ENCODE assay signal across 1 cellular context in the genomic region with DNA sequence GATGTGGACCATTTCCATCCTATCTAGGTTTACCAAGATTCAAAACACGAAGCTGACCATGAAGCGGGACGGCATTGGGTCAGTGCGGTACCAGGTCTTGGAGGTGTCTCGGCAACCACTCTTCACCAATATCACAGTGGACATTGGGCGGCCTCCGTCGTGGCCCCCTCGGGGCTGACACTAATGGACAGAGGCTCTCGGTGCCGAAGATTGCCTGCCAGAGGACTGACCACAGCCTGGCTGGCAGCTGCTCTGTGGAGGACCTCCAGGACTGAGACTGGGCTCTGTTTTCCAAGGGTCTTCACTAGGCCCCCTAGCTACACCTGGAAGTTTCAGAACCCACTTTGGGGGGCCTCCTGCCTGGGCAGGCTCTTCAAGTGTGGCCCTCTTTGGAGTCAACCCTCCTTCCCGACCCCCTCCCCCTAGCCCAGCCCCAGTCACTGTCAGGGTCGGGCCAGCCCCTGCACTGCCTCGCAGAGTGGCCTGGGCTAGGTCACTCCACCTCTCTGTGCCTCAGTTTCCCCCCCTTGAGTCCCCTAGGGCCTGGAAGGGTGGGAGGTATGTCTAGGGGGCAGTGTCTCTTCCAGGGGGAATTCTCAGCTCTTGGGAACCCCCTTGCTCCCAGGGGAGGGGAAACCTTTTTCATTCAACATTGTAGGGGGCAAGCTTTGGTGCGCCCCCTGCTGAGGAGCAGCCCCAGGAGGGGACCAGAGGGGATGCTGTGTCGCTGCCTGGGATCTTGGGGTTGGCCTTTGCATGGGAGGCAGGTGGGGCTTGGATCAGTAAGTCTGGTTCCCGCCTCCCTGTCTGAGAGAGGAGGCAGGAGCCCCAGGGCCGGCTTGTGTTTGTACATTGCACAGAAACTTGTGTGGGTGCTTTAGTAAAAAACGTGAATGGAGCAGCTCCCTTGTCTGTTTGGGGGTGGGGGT.
TF ChIP-seq lines count a peak whose summit lies in the region.

No MANE protein-coding gene starts in this region.

TF ChIP-seq in SK-N-SH, 30 proteins besides CTCF, POLR2A, EP300 and RAD21 (continued from another document):
- TF ChIP-seq, protein P1, sequence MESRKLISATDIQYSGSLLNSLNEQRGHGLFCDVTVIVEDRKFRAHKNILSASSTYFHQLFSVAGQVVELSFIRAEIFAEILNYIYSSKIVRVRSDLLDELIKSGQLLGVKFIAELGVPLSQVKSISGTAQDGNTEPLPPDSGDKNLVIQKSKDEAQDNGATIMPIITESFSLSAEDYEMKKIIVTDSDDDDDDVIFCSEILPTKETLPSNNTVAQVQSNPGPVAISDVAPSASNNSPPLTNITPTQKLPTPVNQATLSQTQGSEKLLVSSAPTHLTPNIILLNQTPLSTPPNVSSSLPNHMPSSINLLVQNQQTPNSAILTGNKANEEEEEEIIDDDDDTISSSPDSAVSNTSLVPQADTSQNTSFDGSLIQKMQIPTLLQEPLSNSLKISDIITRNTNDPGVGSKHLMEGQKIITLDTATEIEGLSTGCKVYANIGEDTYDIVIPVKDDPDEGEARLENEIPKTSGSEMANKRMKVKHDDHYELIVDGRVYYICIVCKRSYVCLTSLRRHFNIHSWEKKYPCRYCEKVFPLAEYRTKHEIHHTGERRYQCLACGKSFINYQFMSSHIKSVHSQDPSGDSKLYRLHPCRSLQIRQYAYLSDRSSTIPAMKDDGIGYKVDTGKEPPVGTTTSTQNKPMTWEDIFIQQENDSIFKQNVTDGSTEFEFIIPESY (IDR thresholded peaks at IDR 0.05; ENCODE audit: borderline replicate concordance, low read depth) = no peak
- TF ChIP-seq ELF1 (IDR thresholded peaks at IDR 0.05) = no peak
- TF ChIP-seq GABPA (IDR thresholded peaks at IDR 0.05; ENCODE audit: low read depth) = no peak
- TF ChIP-seq TCF12 (IDR thresholded peaks at IDR 0.05) = no peak
- no peak for TF ChIP-seq POLR2AphosphoS5 (IDR thresholded peaks at IDR 0.05; ENCODE audit: low read depth, low read length)
- TF ChIP-seq, protein P2, sequence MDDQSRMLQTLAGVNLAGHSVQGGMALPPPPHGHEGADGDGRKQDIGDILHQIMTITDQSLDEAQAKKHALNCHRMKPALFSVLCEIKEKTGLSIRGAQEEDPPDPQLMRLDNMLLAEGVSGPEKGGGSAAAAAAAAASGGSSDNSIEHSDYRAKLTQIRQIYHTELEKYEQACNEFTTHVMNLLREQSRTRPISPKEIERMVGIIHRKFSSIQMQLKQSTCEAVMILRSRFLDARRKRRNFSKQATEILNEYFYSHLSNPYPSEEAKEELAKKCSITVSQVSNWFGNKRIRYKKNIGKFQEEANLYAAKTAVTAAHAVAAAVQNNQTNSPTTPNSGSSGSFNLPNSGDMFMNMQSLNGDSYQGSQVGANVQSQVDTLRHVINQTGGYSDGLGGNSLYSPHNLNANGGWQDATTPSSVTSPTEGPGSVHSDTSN (IDR thresholded peaks at IDR 0.05) = no peak
- TF ChIP-seq NRF1 (IDR thresholded peaks at IDR 0.05; ENCODE audit: low read depth, low read length) = no peak
- TF ChIP-seq MXI1 (IDR thresholded peaks at IDR 0.05; ENCODE audit: low read depth, low read length) = no peak
- TF ChIP-seq RXRA (IDR thresholded peaks at IDR 0.05; ENCODE audit: borderline replicate concordance, low read depth) = no peak
- no peak for TF ChIP-seq SIN3A (IDR thresholded peaks at IDR 0.05; ENCODE audit: borderline replicate concordance, low read depth, low read length)
